In the genomic region with DNA sequence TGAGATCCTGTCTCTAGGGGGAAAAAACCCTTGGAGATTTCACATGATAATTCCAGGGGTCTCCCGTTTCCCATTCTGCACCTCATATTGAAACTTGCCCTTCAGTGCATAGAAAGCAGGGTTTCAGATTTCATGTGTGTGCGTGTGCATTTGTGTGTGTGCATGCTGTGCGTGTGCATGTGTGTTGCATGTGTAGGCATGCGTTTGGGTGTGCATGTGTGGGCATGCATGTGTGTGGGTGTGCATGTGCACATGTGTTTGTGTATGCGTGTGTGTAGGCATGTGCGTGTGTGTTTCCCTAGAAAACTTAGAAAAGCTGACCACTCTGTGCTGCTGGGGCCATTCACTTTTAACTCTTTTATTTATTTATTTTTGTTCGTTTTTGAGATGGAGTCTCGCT, we compare ENCODE assay signal across 18 cellular contexts. TPM values are rescaled to one million over a fixed set of nuclear protein-coding genes. Genes with fewer than 3 reads are reported as not detected.
"Had no signal": no experiment of that assay in that cellular context is flagged by ENCODE, and none has a peak within 500 bp of the region (broad histone marks: within the 10 kb centered on the region; RNA-seq: fewer than 3 reads in every experiment).

No MANE protein-coding gene starts in this region.

- H3K9me3 Mint-ChIP-seq: activated T-helper 17 cell treated with anti-CD3 and anti-CD28 coated beads, Interleukin-2, amount 50 U/mL, for 72 hours; type B pancreatic cell had no signal

- H3K27me3 Mint-ChIP-seq: activated T-helper 17 cell treated with anti-CD3 and anti-CD28 coated beads, Interleukin-2, amount 50 U/mL, for 72 hours; memory B cell; naive thymus-derived CD4-positive, alpha-beta T cell had no signal

- H3K27ac Mint-ChIP-seq: activated T-helper 17 cell treated with anti-CD3 and anti-CD28 coated beads, Interleukin-2, amount 50 U/mL, for 72 hours; memory B cell; type B pancreatic cell had no signal

- H3K9ac ChIP-seq: SK-N-SH had no signal

- H3K4me2 ChIP-seq: hepatocyte, SK-N-SH had no signal

- FAIRE-seq: pancreas had no signal

- H3K9me3 ChIP-seq: pancreas, SK-N-SH had no signal

- H3K36me3 ChIP-seq: esophagus muscularis mucosa, pancreas had no signal

- H3K4me3 Mint-ChIP-seq: activated T-helper 17 cell treated with anti-CD3 and anti-CD28 coated beads, Interleukin-2, amount 50 U/mL, for 72 hours; memory B cell; naive thymus-derived CD4-positive, alpha-beta T cell; type B pancreatic cell had no signal

- H3K27me3 ChIP-seq: hepatocyte, pancreas had no signal

- H3K4me3 ChIP-seq: esophagus muscularis mucosa, hepatocyte, mucosa of descending colon, pancreas had no signal

- H2AFZ ChIP-seq: hepatocyte had no signal

- DNase-seq: activated CD4-positive, alpha-beta T cell treated with anti-CD3 and anti-CD28 coated beads, Interleukin-2, amount 50 U/mL, for 4 hours; activated CD4-positive, CD25-positive, alpha-beta regulatory T cell treated with anti-CD3 and anti-CD28 coated beads, Interleukin-2, amount 50 U/mL, for 72 hours; activated naive CD4-positive, alpha-beta T cell treated with anti-CD3 and anti-CD28 coated beads, Interleukin-2, amount 50 U/mL, for 16 hours; left ventricle myocardium superior; mucosa of descending colon; naive thymus-derived CD4-positive, alpha-beta T cell; retina; SK-N-SH; stimulated activated CD4-positive, alpha-beta T cell treated with anti-CD3 and anti-CD28 coated beads, Interleukin-15, amount 100 ng/mL, for 24 hours; stimulated activated CD4-positive, alpha-beta T cell treated with anti-CD3 and anti-CD28 coated beads, Interleukin-4, amount 100 ng/mL, for 1 hour; stimulated activated naive CD4-positive, alpha-beta T cell; T-helper 1 cell had no signal

- H3K79me2 ChIP-seq: hepatocyte had no signal

- ATAC-seq: activated T-helper 17 cell treated with anti-CD3 and anti-CD28 coated beads, Interleukin-2, amount 50 U/mL, for 72 hours; left ventricle myocardium superior; mucosa of descending colon; naive thymus-derived CD4-positive, alpha-beta T cell; pancreas had no signal

- H3K4me1 ChIP-seq: esophagus muscularis mucosa, pancreas had no signal

- H3K27ac ChIP-seq: esophagus muscularis mucosa, hepatocyte, pancreas had no signal

- H3K36me3 Mint-ChIP-seq: type B pancreatic cell had no signal

RNA-seq across cellular contexts. Expression of a gene that starts 40.0 kb away (rescaled TPM):
- polyA plus RNA-seq: hepatocyte had no signal
